In the genomic region with DNA sequence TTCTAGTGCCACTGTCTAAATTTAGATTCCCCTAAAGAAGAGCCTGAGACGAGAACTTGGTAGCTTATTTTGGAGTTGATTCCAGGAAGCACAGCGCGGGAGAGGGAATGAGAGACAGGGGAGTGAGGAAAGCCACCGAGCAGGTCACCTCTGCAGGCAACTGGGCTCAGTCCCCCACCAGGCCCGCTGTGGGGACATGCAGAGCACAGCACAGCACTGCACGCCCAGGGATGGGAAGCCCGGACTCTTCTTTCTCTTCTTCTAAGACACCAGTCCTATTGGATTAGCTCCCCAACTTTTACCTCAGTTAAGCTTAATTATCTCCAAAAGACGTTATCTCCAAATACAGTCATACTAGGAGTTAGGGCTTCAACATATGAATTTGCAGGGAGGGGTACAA, we compare ENCODE assay signal across 37 cellular contexts.
"Had no signal": no experiment of that assay in that cellular context is flagged by ENCODE, and none has a peak within 500 bp of the region (broad histone marks: within the 10 kb centered on the region; RNA-seq: fewer than 3 reads in every experiment).

No MANE protein-coding gene starts in this region.

- H3K27ac ChIP-seq: adrenal gland, ascending aorta, breast epithelium, coronary artery, foreskin keratinocyte, gastrocnemius medialis, WERI-Rb-1 had no signal

- H3K9me3 ChIP-seq: adrenal gland, ascending aorta, breast epithelium, gastrocnemius medialis had no signal

- H3K27me3 ChIP-seq: adrenal gland, ascending aorta, breast epithelium, dorsolateral prefrontal cortex, foreskin keratinocyte, gastrocnemius medialis had no signal

- H3K9me3 Mint-ChIP-seq: activated CD4-positive, alpha-beta memory T cell treated with anti-CD3 and anti-CD28 coated beads for 36 hours; activated CD4-positive, alpha-beta T cell treated with anti-CD3 and anti-CD28 coated beads, Interleukin-2, amount 10 ng/mL, durations not matched to agents 24 days and 14 days; activated naive CD4-positive, alpha-beta T cell treated with anti-CD3 and anti-CD28 coated beads for 36 hours; activated naive CD4-positive, alpha-beta T cell treated with anti-CD3 and anti-CD28 coated beads, Interleukin-2, amount 50 U/mL, for 24 hours; activated naive CD8-positive, alpha-beta T cell treated with anti-CD3 and anti-CD28 coated beads for 36 hours; activated naive CD8-positive, alpha-beta T cell treated with anti-CD3 and anti-CD28 coated beads, Interleukin-2, amount 50 U/mL, for 24 hours; activated T-helper 1 cell treated with anti-CD3 and anti-CD28 coated beads, Interleukin-12 subunit alpha, Interleukin-12 subunit beta, Interleukin-2, Interleukin-4 antibody, amounts not matched to agents 30 ng/mL and 10 ng/mL and 1 ng/mL, durations not matched to agents 14 hours and 24 hours and 36 hours; activated T-helper 2 cell treated with anti-CD3 and anti-CD28 coated beads, Interferon-gamma antibody, Interleukin-2, Interleukin-4, amounts not matched to agents 10 μg/mL and 5 μg/mL and 100 μg/mL, durations not matched to agents 14 hours and 24 hours and 36 hours; brain; central memory CD8-positive, alpha-beta T cell; dendritic cell treated with granulocyte-macrophage colony-stimulating factor and Interleukin-4, amounts not matched to agents 40 ng/mL and 50 ng/mL, for 4 days; endodermal cell; T-helper 2 cell treated with Interferon-gamma antibody and Interleukin-4, amounts not matched to agents 5 μg/mL and 100 μg/mL, for 36 hours had no signal

- H3K4me1 ChIP-seq: adrenal gland, ascending aorta, breast epithelium, foreskin keratinocyte had no signal

- DNase-seq: activated CD4-positive, alpha-beta memory T cell treated with anti-CD3 and anti-CD28 coated beads for 36 hours; activated CD4-positive, alpha-beta T cell treated with anti-CD3 and anti-CD28 coated beads for 36 hours; activated CD4-positive, alpha-beta T cell treated with anti-CD3 and anti-CD28 coated beads, Interleukin-2, amount 10 ng/mL, durations not matched to agents 24 days and 14 days; activated CD4-positive, CD25-positive, alpha-beta regulatory T cell; activated CD4-positive, CD25-positive, alpha-beta regulatory T cell treated with anti-CD3 and anti-CD28 coated beads, Interleukin-2, amount 50 U/mL, for 72 hours; activated CD8-positive, alpha-beta memory T cell treated with anti-CD3 and anti-CD28 coated beads, Interleukin-2, amount 10 ng/mL, durations not matched to agents 7 days and 5 days; activated CD8-positive, alpha-beta memory T cell treated with anti-CD3 and anti-CD28 coated beads, Interleukin-2, amount 50 U/mL, for 4 hours; activated CD8-positive, alpha-beta T cell treated with anti-CD3 and anti-CD28 coated beads, Interleukin-2, amount 10 ng/mL, durations not matched to agents 7 days and 5 days; activated effector memory CD4-positive, alpha-beta T cell treated with anti-CD3 and anti-CD28 coated beads, Interleukin-2, amount 50 U/mL, for 16 hours; activated naive CD4-positive, alpha-beta T cell treated with anti-CD3 and anti-CD28 coated beads for 36 hours; activated naive CD8-positive, alpha-beta T cell treated with anti-CD3 and anti-CD28 coated beads for 36 hours; activated naive CD8-positive, alpha-beta T cell treated with anti-CD3 and anti-CD28 coated beads, Interleukin-2, amount 50 U/mL, for 24 hours; activated T-cell treated with anti-CD3 and anti-CD28 coated beads, Interleukin-2, amount 50 U/mL, for 1 hour; activated T-cell treated with anti-CD3 and anti-CD28 coated beads, Interleukin-2, amount 50 U/mL, for 48 hours; adrenal gland; amygdala; dorsolateral prefrontal cortex; effector memory CD4-positive, alpha-beta T cell; endodermal cell; foreskin keratinocyte; gastrocnemius medialis; glutamatergic neuron; T-helper 1 cell; T-helper 17 cell; T1000; WERI-Rb-1 had no signal

- H3K27me3 Mint-ChIP-seq: activated CD4-positive, alpha-beta memory T cell treated with anti-CD3 and anti-CD28 coated beads for 36 hours; activated CD4-positive, alpha-beta T cell treated with anti-CD3 and anti-CD28 coated beads for 36 hours; activated CD4-positive, alpha-beta T cell treated with anti-CD3 and anti-CD28 coated beads, Interleukin-2, amount 10 ng/mL, durations not matched to agents 24 days and 14 days; activated CD8-positive, alpha-beta memory T cell treated with anti-CD3 and anti-CD28 coated beads, Interleukin-2, amount 10 ng/mL, durations not matched to agents 7 days and 5 days; activated naive CD4-positive, alpha-beta T cell treated with anti-CD3 and anti-CD28 coated beads, Interleukin-2, amount 50 U/mL, for 24 hours; activated naive CD8-positive, alpha-beta T cell treated with anti-CD3 and anti-CD28 coated beads for 36 hours; brain; central memory CD8-positive, alpha-beta T cell; dendritic cell treated with granulocyte-macrophage colony-stimulating factor and Interleukin-4, amounts not matched to agents 40 ng/mL and 50 ng/mL, for 4 days; T-helper 17 cell had no signal

- H3K36me3 Mint-ChIP-seq: activated CD4-positive, alpha-beta memory T cell treated with anti-CD3 and anti-CD28 coated beads for 36 hours; activated CD8-positive, alpha-beta memory T cell treated with anti-CD3 and anti-CD28 coated beads, Interleukin-2, amount 10 ng/mL, durations not matched to agents 7 days and 5 days; activated naive CD4-positive, alpha-beta T cell treated with anti-CD3 and anti-CD28 coated beads, Interleukin-2, amount 50 U/mL, for 24 hours; activated naive CD8-positive, alpha-beta T cell treated with anti-CD3 and anti-CD28 coated beads for 36 hours; brain had no signal

- ATAC-seq: activated CD4-positive, alpha-beta T cell treated with anti-CD3 and anti-CD28 coated beads for 36 hours; activated CD8-positive, alpha-beta memory T cell treated with anti-CD3 and anti-CD28 coated beads, Interleukin-2, amount 10 ng/mL, durations not matched to agents 7 days and 5 days; activated CD8-positive, alpha-beta T cell treated with anti-CD3 and anti-CD28 coated beads, Interleukin-2, amount 10 ng/mL, durations not matched to agents 7 days and 5 days; activated naive CD8-positive, alpha-beta T cell treated with anti-CD3 and anti-CD28 coated beads, Interleukin-2, amount 50 U/mL, for 24 hours; esophagus mucosa; foreskin keratinocyte; gastrocnemius medialis; T-helper 17 cell had no signal

- H3K4me3 ChIP-seq: adrenal gland, ascending aorta, breast epithelium, coronary artery, dorsolateral prefrontal cortex, gastrocnemius medialis had no signal

- H3K4me1 Mint-ChIP-seq: activated CD4-positive, alpha-beta T cell treated with anti-CD3 and anti-CD28 coated beads for 36 hours; activated CD8-positive, alpha-beta memory T cell treated with anti-CD3 and anti-CD28 coated beads, Interleukin-2, amount 10 ng/mL, durations not matched to agents 7 days and 5 days; activated naive CD4-positive, alpha-beta T cell treated with anti-CD3 and anti-CD28 coated beads, Interleukin-2, amount 50 U/mL, for 24 hours; activated naive CD8-positive, alpha-beta T cell treated with anti-CD3 and anti-CD28 coated beads for 36 hours; brain; central memory CD8-positive, alpha-beta T cell; endodermal cell had no signal

- H3K36me3 ChIP-seq: adrenal gland, ascending aorta, breast epithelium, gastrocnemius medialis, WERI-Rb-1 had no signal

- H3K27ac Mint-ChIP-seq: activated CD4-positive, alpha-beta memory T cell treated with anti-CD3 and anti-CD28 coated beads for 36 hours; activated CD4-positive, alpha-beta T cell treated with anti-CD3 and anti-CD28 coated beads for 36 hours; activated CD4-positive, alpha-beta T cell treated with anti-CD3 and anti-CD28 coated beads, Interleukin-2, amount 10 ng/mL, durations not matched to agents 24 days and 14 days; activated CD8-positive, alpha-beta memory T cell treated with anti-CD3 and anti-CD28 coated beads, Interleukin-2, amount 10 ng/mL, durations not matched to agents 7 days and 5 days; activated CD8-positive, alpha-beta T cell treated with anti-CD3 and anti-CD28 coated beads, Interleukin-2, amount 10 ng/mL, durations not matched to agents 7 days and 5 days; activated naive CD4-positive, alpha-beta T cell treated with anti-CD3 and anti-CD28 coated beads for 36 hours; activated naive CD4-positive, alpha-beta T cell treated with anti-CD3 and anti-CD28 coated beads, Interleukin-2, amount 50 U/mL, for 24 hours; activated naive CD8-positive, alpha-beta T cell treated with anti-CD3 and anti-CD28 coated beads for 36 hours; activated naive CD8-positive, alpha-beta T cell treated with anti-CD3 and anti-CD28 coated beads, Interleukin-2, amount 50 U/mL, for 24 hours; activated T-helper 1 cell treated with anti-CD3 and anti-CD28 coated beads, Interleukin-12 subunit alpha, Interleukin-12 subunit beta, Interleukin-2, Interleukin-4 antibody, amounts not matched to agents 30 ng/mL and 10 ng/mL and 1 ng/mL, durations not matched to agents 14 hours and 24 hours and 36 hours; activated T-helper 2 cell treated with anti-CD3 and anti-CD28 coated beads, Interferon-gamma antibody, Interleukin-2, Interleukin-4, amounts not matched to agents 10 μg/mL and 5 μg/mL and 100 μg/mL, durations not matched to agents 14 hours and 24 hours and 36 hours; brain; dendritic cell treated with granulocyte-macrophage colony-stimulating factor and Interleukin-4, amounts not matched to agents 40 ng/mL and 50 ng/mL, for 4 days; endodermal cell; T-helper 17 cell; T-helper 2 cell treated with Interferon-gamma antibody and Interleukin-4, amounts not matched to agents 5 μg/mL and 100 μg/mL, for 36 hours had no signal

- H3K4me3 Mint-ChIP-seq: activated CD4-positive, alpha-beta memory T cell treated with anti-CD3 and anti-CD28 coated beads for 36 hours; activated CD4-positive, alpha-beta T cell treated with anti-CD3 and anti-CD28 coated beads for 36 hours; activated CD4-positive, alpha-beta T cell treated with anti-CD3 and anti-CD28 coated beads, Interleukin-2, amount 10 ng/mL, durations not matched to agents 24 days and 14 days; activated CD8-positive, alpha-beta memory T cell treated with anti-CD3 and anti-CD28 coated beads, Interleukin-2, amount 10 ng/mL, durations not matched to agents 7 days and 5 days; activated CD8-positive, alpha-beta T cell treated with anti-CD3 and anti-CD28 coated beads, Interleukin-2, amount 10 ng/mL, durations not matched to agents 7 days and 5 days; activated naive CD4-positive, alpha-beta T cell treated with anti-CD3 and anti-CD28 coated beads for 36 hours; activated naive CD4-positive, alpha-beta T cell treated with anti-CD3 and anti-CD28 coated beads, Interleukin-2, amount 50 U/mL, for 24 hours; activated naive CD8-positive, alpha-beta T cell treated with anti-CD3 and anti-CD28 coated beads for 36 hours; activated naive CD8-positive, alpha-beta T cell treated with anti-CD3 and anti-CD28 coated beads, Interleukin-2, amount 50 U/mL, for 24 hours; activated T-helper 1 cell treated with anti-CD3 and anti-CD28 coated beads, Interleukin-12 subunit alpha, Interleukin-12 subunit beta, Interleukin-2, Interleukin-4 antibody, amounts not matched to agents 30 ng/mL and 10 ng/mL and 1 ng/mL, durations not matched to agents 14 hours and 24 hours and 36 hours; brain; central memory CD8-positive, alpha-beta T cell; dendritic cell treated with granulocyte-macrophage colony-stimulating factor and Interleukin-4, amounts not matched to agents 40 ng/mL and 50 ng/mL, for 4 days; endodermal cell; T-helper 17 cell; T-helper 2 cell treated with Interferon-gamma antibody and Interleukin-4, amounts not matched to agents 5 μg/mL and 100 μg/mL, for 36 hours had no signal
